In genomic region chr22:48398181-48398905, GRCh38 we compare ENCODE assay signal across 31 cellular contexts.
"Had no signal": no experiment of that assay in that cellular context is flagged by ENCODE, and none has a peak within 500 bp of the region (broad histone marks: within the 10 kb centered on the region; RNA-seq: fewer than 3 reads in every experiment).

No MANE protein-coding gene starts in this region.

- H3K9me3 ChIP-seq: adrenal gland, body of pancreas, breast epithelium, Peyer's patch had no signal

- DNase-seq: activated B cell treated with CpG ODN at 0.5 μM for 24 hours; activated CD4-positive, alpha-beta memory T cell treated with anti-CD3 and anti-CD28 coated beads for 36 hours; activated CD4-positive, alpha-beta T cell treated with anti-CD3 and anti-CD28 coated beads for 4 hours; activated CD4-positive, alpha-beta T cell treated with anti-CD3 and anti-CD28 coated beads, Interleukin-2, amount 50 U/mL, for 1 hour; activated CD4-positive, CD25-positive, alpha-beta regulatory T cell treated with anti-CD3 and anti-CD28 coated beads, Interleukin-2, amount 50 U/mL, for 72 hours; activated CD8-positive, alpha-beta memory T cell treated with anti-CD3 and anti-CD28 coated beads, Interleukin-2, amount 50 U/mL, for 4 hours; activated naive CD4-positive, alpha-beta T cell treated with Interleukin-2 at 50 U/mL for 16 hours; activated T-cell treated with anti-CD3 and anti-CD28 coated beads for 4 hours; activated T-cell treated with anti-CD3 and anti-CD28 coated beads, Interleukin-2, amount 50 U/mL, for 4 hours; body of pancreas; MM.1S; MV-4-11; NCI-H1092; NCI-H1436 treated with DMSO at 0.1 percent for 48 hours; NCI-H1694 treated with DMSO at 0.1 percent for 48 hours; NCI-H2029; NCI-H345; NCI-H524 treated with DMSO at 0.1 percent for 48 hours; PC-3; SIG-M5; T-cell; T-helper 17 cell had no signal

- ATAC-seq: activated naive CD4-positive, alpha-beta T cell treated with anti-CD3 and anti-CD28 coated beads, Interleukin-2, amount 50 U/mL, for 72 hours; activated T-cell treated with anti-CD3 and anti-CD28 coated beads, Interleukin-2, amount 50 U/mL, for 4 hours; body of pancreas; PC-3; Right ventricle myocardium inferior; SK-N-SH treated with all-trans-retinoic acid at 6 μM for 48 hours; T-cell; T-helper 17 cell had no signal

- H3K4me2 ChIP-seq: KMS-11 had no signal

- H3K27ac ChIP-seq: adrenal gland, body of pancreas, breast epithelium, KMS-11, Peyer's patch, RWPE1, VCaP had no signal

- H3K4me3 ChIP-seq: adrenal gland, body of pancreas, breast epithelium, Peyer's patch had no signal

- H3K27me3 ChIP-seq: adrenal gland, body of pancreas, Peyer's patch had no signal

- H3K36me3 ChIP-seq: adrenal gland, breast epithelium, Peyer's patch had no signal

- H3K4me1 ChIP-seq: adrenal gland, body of pancreas, breast epithelium, Peyer's patch had no signal
